In the genomic region with DNA sequence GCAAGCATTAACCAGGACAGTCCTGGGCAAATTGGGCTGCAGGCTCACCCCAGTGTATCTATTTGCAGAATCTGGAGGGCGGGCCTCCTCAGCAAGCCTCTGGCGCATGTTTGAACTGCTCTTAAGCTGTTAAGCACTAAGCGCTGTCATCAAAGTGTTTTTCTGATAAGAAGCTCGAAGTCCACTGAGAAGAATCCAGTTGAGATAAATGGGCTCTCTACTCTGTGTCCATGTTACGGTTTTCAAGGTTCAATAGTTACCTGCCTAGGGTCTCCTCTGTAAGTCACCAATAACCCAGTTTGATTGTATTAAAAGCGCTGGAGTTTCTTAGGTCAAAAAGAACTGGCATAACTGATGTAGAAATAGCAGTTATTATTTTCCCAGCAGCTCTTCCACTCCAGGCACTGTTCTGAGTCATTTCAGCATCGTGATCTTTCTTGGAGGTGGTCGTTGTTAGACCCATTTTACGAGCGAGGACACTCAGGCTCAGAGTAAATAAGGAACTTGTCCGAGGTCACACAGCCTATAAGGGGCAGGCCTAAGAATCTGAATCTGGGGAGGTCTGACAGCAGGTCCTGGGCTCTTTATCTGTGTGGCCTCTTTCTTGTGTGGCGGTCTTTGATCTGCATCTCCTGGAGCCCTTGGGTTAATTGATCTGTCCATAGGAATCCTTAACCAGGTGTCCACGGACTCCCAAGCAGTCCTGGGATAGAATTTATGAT, we compare ENCODE assay signal across 1 cellular context.
TF ChIP-seq lines count a peak whose summit lies in the region.

No MANE protein-coding gene starts in this region.

TF ChIP-seq in HepG2, 621 proteins besides CTCF, POLR2A, EP300 and RAD21 (continued from another document and continues in another):
- no peak for TF ChIP-seq ZNF367 (CRISPR knock-in tag; IDR thresholded peaks at IDR 0.05; ENCODE audit: borderline replicate concordance)
- peak; percentile 95 for TF ChIP-seq CCAR2 (optimal IDR thresholded peaks at IDR 0.05; ENCODE audit: low read depth, low read length)
- no peak for TF ChIP-seq HOXA7 (CRISPR knock-in tag; IDR thresholded peaks at IDR 0.05)
- TF ChIP-seq TOPORS (CRISPR knock-in tag; IDR thresholded peaks at IDR 0.05) = peak; percentile 89
- TF ChIP-seq, protein P1, sequence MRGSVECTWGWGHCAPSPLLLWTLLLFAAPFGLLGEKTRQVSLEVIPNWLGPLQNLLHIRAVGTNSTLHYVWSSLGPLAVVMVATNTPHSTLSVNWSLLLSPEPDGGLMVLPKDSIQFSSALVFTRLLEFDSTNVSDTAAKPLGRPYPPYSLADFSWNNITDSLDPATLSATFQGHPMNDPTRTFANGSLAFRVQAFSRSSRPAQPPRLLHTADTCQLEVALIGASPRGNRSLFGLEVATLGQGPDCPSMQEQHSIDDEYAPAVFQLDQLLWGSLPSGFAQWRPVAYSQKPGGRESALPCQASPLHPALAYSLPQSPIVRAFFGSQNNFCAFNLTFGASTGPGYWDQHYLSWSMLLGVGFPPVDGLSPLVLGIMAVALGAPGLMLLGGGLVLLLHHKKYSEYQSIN (CRISPR knock-in tag; IDR thresholded peaks at IDR 0.05; ENCODE audit: borderline replicate concordance) = no peak
- peak; percentile 94 for TF ChIP-seq ZNF792 (CRISPR knock-in tag; IDR thresholded peaks at IDR 0.05)
- no peak for TF ChIP-seq ZNF546 (CRISPR knock-in tag; conservative IDR thresholded peaks at IDR 0.05)
- TF ChIP-seq MIER3 (CRISPR knock-in tag; IDR thresholded peaks at IDR 0.05; ENCODE audit: borderline replicate concordance) = peak; percentile 89; the same call in 1 of the 2 replicates
- TF ChIP-seq ZBTB10 (CRISPR knock-in tag; IDR thresholded peaks at IDR 0.05; ENCODE audit: borderline replicate concordance) = no peak
- no peak for TF ChIP-seq ZNF530 (CRISPR knock-in tag; IDR thresholded peaks at IDR 0.05; ENCODE audit: low read depth)
- no peak for TF ChIP-seq MTERF4 (CRISPR knock-in tag; IDR thresholded peaks at IDR 0.05)
- peak; percentile 69 for TF ChIP-seq ZNF652 (CRISPR knock-in tag; IDR thresholded peaks at IDR 0.05; ENCODE audit: borderline replicate concordance, low read depth)
- TF ChIP-seq, protein P2, sequence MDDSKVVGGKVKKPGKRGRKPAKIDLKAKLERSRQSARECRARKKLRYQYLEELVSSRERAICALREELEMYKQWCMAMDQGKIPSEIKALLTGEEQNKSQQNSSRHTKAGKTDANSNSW (CRISPR knock-in tag; IDR thresholded peaks at IDR 0.05; ENCODE audit: borderline replicate concordance) = no peak
- peak; percentile 34; the same call in 1 of the 2 replicates for TF ChIP-seq ZNF350 (CRISPR knock-in tag; IDR thresholded peaks at IDR 0.05; ENCODE audit: borderline replicate concordance, low read depth)
- peak; percentile 80 for TF ChIP-seq ZNF12 (CRISPR knock-in tag; IDR thresholded peaks at IDR 0.05)
- TF ChIP-seq CENPX (CRISPR knock-in tag; IDR thresholded peaks at IDR 0.05) = no peak
- TF ChIP-seq PITX1 (CRISPR knock-in tag; IDR thresholded peaks at IDR 0.05) = peak; percentile 100
- peak; percentile 97 for TF ChIP-seq NCOR1 (IDR thresholded peaks at IDR 0.05; ENCODE audit: borderline replicate concordance, low read length)
- TF ChIP-seq CREB3 (CRISPR knock-in tag; IDR thresholded peaks at IDR 0.05) = no peak
- no peak for TF ChIP-seq ZKSCAN5 (CRISPR knock-in tag; IDR thresholded peaks at IDR 0.05)
- peak; percentile 39; the same call in 1 of the 2 replicates for TF ChIP-seq FOSL1 (CRISPR knock-in tag; IDR thresholded peaks at IDR 0.05; ENCODE audit: borderline replicate concordance)
- peak; percentile 94 for TF ChIP-seq IKZF5 (CRISPR knock-in tag; IDR thresholded peaks at IDR 0.05)
- TF ChIP-seq MNT (IDR thresholded peaks at IDR 0.05) = no peak
- no peak for TF ChIP-seq ZBTB42 (CRISPR knock-in tag; IDR thresholded peaks at IDR 0.05)
- peak; percentile 98 for TF ChIP-seq ZNF614 (CRISPR knock-in tag; IDR thresholded peaks at IDR 0.05; ENCODE audit: borderline replicate concordance)
- no peak; the same call in 1 of the 2 replicates for TF ChIP-seq ZBTB21 (CRISPR knock-in tag; IDR thresholded peaks at IDR 0.05)
- TF ChIP-seq TRIM22 (IDR thresholded peaks at IDR 0.05) = no peak
- no peak for TF ChIP-seq ELF1 (CRISPR knock-in tag; IDR thresholded peaks at IDR 0.05)
- no peak for TF ChIP-seq ZNF687 (CRISPR knock-in tag; IDR thresholded peaks at IDR 0.05)
- 0 out of 2 replicates have a peak, but pooled peaks have one; percentile 59 for TF ChIP-seq JUND (CRISPR knock-in tag; IDR thresholded peaks at IDR 0.05)
- no peak for TF ChIP-seq NFKB2 (CRISPR knock-in tag; IDR thresholded peaks at IDR 0.05; ENCODE audit: borderline replicate concordance)
- TF ChIP-seq, protein P3, sequence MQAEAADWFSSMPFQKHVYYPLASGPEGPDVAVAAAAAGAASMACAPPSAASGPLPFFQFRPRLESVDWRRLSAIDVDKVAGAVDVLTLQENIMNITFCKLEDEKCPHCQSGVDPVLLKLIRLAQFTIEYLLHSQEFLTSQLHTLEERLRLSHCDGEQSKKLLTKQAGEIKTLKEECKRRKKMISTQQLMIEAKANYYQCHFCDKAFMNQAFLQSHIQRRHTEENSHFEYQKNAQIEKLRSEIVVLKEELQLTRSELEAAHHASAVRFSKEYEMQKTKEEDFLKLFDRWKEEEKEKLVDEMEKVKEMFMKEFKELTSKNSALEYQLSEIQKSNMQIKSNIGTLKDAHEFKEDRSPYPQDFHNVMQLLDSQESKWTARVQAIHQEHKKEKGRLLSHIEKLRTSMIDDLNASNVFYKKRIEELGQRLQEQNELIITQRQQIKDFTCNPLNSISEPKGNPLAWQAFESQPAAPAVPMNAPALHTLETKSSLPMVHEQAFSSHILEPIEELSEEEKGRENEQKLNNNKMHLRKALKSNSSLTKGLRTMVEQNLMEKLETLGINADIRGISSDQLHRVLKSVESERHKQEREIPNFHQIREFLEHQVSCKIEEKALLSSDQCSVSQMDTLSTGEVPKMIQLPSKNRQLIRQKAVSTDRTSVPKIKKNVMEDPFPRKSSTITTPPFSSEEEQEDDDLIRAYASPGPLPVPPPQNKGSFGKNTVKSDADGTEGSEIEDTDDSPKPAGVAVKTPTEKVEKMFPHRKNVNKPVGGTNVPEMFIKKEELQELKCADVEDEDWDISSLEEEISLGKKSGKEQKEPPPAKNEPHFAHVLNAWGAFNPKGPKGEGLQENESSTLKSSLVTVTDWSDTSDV (CRISPR knock-in tag; IDR thresholded peaks at IDR 0.05) = no peak
- TF ChIP-seq MAFK (conservative IDR thresholded peaks at IDR 0.05 in 1 of 2, IDR thresholded peaks at IDR 0.05 in 1 of 2; ENCODE audit: low read length in 2 of 2) = 0 out of 4 replicates have a peak, but pooled peaks of 1 of the 2 experiments have one; percentile 11
- no peak; the same call in 1 of the 2 replicates for TF ChIP-seq MBD4 (IDR thresholded peaks at IDR 0.05; ENCODE audit: borderline replicate concordance, low read length)
- TF ChIP-seq ZNF703 (CRISPR knock-in tag; IDR thresholded peaks at IDR 0.05; ENCODE audit: borderline replicate concordance) = peak; percentile 96
- no peak; the same call in 1 of the 2 replicates for TF ChIP-seq SRF (IDR thresholded peaks at IDR 0.05; ENCODE audit: low read depth, low read length)
- TF ChIP-seq, protein P4, sequence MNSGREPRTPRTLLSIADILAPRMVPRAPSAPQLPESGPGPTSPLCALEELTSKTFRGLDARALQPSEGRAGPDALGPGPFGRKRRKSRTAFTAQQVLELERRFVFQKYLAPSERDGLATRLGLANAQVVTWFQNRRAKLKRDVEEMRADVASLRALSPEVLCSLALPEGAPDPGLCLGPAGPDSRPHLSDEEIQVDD (CRISPR knock-in tag; IDR thresholded peaks at IDR 0.05; ENCODE audit: borderline replicate concordance) = no peak
- no peak for TF ChIP-seq HMGA1 (CRISPR knock-in tag; conservative IDR thresholded peaks at IDR 0.05)
- no peak; the same call in 1 of the 2 replicates for TF ChIP-seq KLF11 (CRISPR knock-in tag; IDR thresholded peaks at IDR 0.05)
